In genomic region chr4:113317523-113317922, GRCh38 we compare ENCODE assay signal across 1 cellular context.
TF ChIP-seq lines count a peak whose summit lies in the region.

No MANE protein-coding gene starts in this region.

TF ChIP-seq in HepG2, 621 proteins besides CTCF, POLR2A, EP300 and RAD21 (continued from another document):
- TF ChIP-seq CERS6 (CRISPR knock-in tag; IDR thresholded peaks at IDR 0.05): no peak
- TF ChIP-seq ZBED4 (CRISPR knock-in tag; IDR thresholded peaks at IDR 0.05; ENCODE audit: borderline replicate concordance): no peak
- TF ChIP-seq EED (CRISPR knock-in tag; IDR thresholded peaks at IDR 0.05): no peak
- TF ChIP-seq CEBPZ (IDR thresholded peaks at IDR 0.05; ENCODE audit: low read length): no peak
- no peak for TF ChIP-seq ZNF770 (CRISPR knock-in tag; IDR thresholded peaks at IDR 0.05)
- no peak for TF ChIP-seq FOXO1 (CRISPR knock-in tag; IDR thresholded peaks at IDR 0.05)
